8 cellular contexts compared by ENCODE assay signal in the genomic region with DNA sequence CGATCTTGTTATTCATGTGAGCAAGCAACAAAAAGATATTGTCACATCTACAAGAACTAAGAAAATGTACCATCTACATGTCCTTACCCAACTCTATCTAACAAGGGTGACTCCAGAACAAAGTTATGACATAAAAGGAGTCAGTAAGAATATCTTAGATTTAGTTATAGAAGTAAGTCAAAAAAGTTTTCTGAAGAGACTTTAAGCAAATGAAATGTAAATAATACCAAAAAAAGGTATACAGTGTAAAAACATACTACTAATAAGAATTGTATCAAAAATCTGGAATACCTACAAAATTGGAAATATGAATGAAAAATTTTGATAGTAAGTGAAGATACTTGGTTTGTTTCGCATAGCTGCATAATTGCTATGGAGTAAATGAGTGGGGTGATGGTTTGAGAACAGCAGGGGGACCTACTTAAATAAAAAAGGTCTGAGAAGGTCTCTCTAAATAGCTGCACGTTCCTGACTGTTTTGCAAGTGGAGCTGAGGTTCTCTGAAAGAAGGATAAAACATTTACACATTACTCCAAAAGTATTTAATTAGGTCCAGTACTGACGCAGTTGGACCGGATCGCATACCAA. TPM values are rescaled to one million over a fixed set of nuclear protein-coding genes. Genes with fewer than 3 reads are reported as not detected.
DNase-seq lines count a peak whose midpoint lies in the region; ATAC-seq, FAIRE-seq and TF ChIP-seq lines count a peak whose summit lies in the region.

No MANE protein-coding gene starts in this region.

- no peak for FAIRE-seq in RCC 7860 (lab: Jason Lieb, UNC)

- intact Hi-C loops in activated CD4-positive, alpha-beta memory T cell treated with anti-CD3 and anti-CD28 coated beads for 36 hours (cut with micrococcal nuclease): loop anchor here (1.0 to 10.0 kb wide), 11 partner anchors 14 to 716 kb away; a partner anchor contains a TSS
- intact Hi-C loops in right lobe of liver (cut with DNase I): no loop called here

- H3K4me1 ChIP-seq in right lobe of liver: no peaks in the 10 kb centered on the region

- H3K27me3 ChIP-seq in HL-60 (ENCODE audit: insufficient read depth, poor library complexity, severe bottlenecking) (no peaks in the 10 kb centered on the region), right lobe of liver (no peaks in the 10 kb centered on the region)

- H3K27ac ChIP-seq in HL-60 (replicated peaks) (peak overlapping the region; percentile 76), right lobe of liver (peak overlapping the region in 2 of 3 donors; percentile 61 to 65)

- no peak for ATAC-seq in right lobe of liver
- no peak for ATAC-seq in GM21367 (IDR thresholded peaks at IDR 0.05; ENCODE audit: unreplicated experiment)

- H3K9me3 ChIP-seq in right lobe of liver: no peaks in the 10 kb centered on the region

- no peak for TF ChIP-seq POLR2A in right lobe of liver (IDR thresholded peaks at IDR 0.05)

- H3K36me3 Mint-ChIP-seq in activated CD4-positive, alpha-beta memory T cell treated with anti-CD3 and anti-CD28 coated beads for 36 hours: no peaks in the 10 kb centered on the region

- WGBS in right lobe of liver (ENCODE audit: insufficient coverage, low coverage, low lambda C conversion rate, missing lambda C conversion rate): 54% methylated on average over 6 of the region's 6 CpGs

- H3K4me1 Mint-ChIP-seq in activated CD4-positive, alpha-beta memory T cell treated with anti-CD3 and anti-CD28 coated beads for 36 hours (ENCODE audit: low read depth): peaks cover 75% of the 10 kb centered on the region

- CTCF ChIA-PET in activated CD4-positive, alpha-beta memory T cell treated with anti-CD3 and anti-CD28 coated beads for 36 hours (lab: Charles Lee): interaction anchor here (1.0 to 3.7 kb wide), 13 partner anchors 10 to 381 kb away, joined by 3 to 56 read pairs (median 4); a partner anchor contains a TSS

- no peaks in the 10 kb centered on the region for H3K27me3 Mint-ChIP-seq in activated CD4-positive, alpha-beta memory T cell treated with anti-CD3 and anti-CD28 coated beads for 36 hours

- H3K9me3 Mint-ChIP-seq in activated CD4-positive, alpha-beta memory T cell treated with anti-CD3 and anti-CD28 coated beads for 36 hours: no peaks in the 10 kb centered on the region

- POLR2A ChIA-PET in activated CD4-positive, alpha-beta memory T cell treated with anti-CD3 and anti-CD28 coated beads for 36 hours (lab: Charles Lee): interaction anchor here (0.6 to 4.1 kb wide), 11 partner anchors 13 to 465 kb away, joined by 3 to 65 read pairs (median 6); a partner anchor contains a TSS

- H3K4me3 ChIP-seq in HL-60 (replicated peaks; ENCODE audit: insufficient read depth, low read length): no peak overlapping the region
- peak overlapping the region in 1 of 3 donors; percentile 37 for H3K4me3 ChIP-seq in right lobe of liver

- DNase-seq in AML-193 (lab: John Stamatoyannopoulos, UW) (peak; percentile 44 to 56), HL-60 (ENCODE audit: low read depth in 1 of 2, low spot score in 1 of 2) (no peak), right lobe of liver (no peak), RCC 7860 (ENCODE audit: low spot score) (no peak), T-helper 9 cell (no peak), NCI-H82 treated with DMSO at 0.1 percent for 48 hours (lab: John Stamatoyannopoulos, UW; ENCODE audit: unreplicated experiment) (no peak)
- no peak for DNase-seq in activated CD4-positive, alpha-beta memory T cell treated with anti-CD3 and anti-CD28 coated beads for 36 hours

- H3K36me3 ChIP-seq in right lobe of liver: no peaks in the 10 kb centered on the region

- H3K4me3 Mint-ChIP-seq in activated CD4-positive, alpha-beta memory T cell treated with anti-CD3 and anti-CD28 coated beads for 36 hours: peak overlapping the region; percentile 63

- TF ChIP-seq CTCF in HL-60 (IDR thresholded peaks at IDR 0.05; ENCODE audit: insufficient read depth, low read length): no peak
- TF ChIP-seq CTCF in right lobe of liver (IDR thresholded peaks at IDR 0.05): no peak

- H3K27ac Mint-ChIP-seq in activated CD4-positive, alpha-beta memory T cell treated with anti-CD3 and anti-CD28 coated beads for 36 hours: peak overlapping the region; percentile 91

RNA-seq across cellular contexts. Expression of a gene that starts 51.0 kb away (rescaled TPM):
- total RNA-seq in activated CD4-positive, alpha-beta memory T cell treated with anti-CD3 and anti-CD28 coated beads for 36 hours: under 1 TPM; 0.12 to 0.29 TPM
- total RNA-seq in right lobe of liver: under 1 TPM in 2 of 6 experiments, not detected in 4; 0.06 to 0.42 TPM

Comparison
In these comparisons a context has a peak if more than half of its experiments do, and no peak if none do; other contexts are left out.
1. DNase-seq: peak in AML-193 (2 of 2); none in HL-60 (0 of 2), activated CD4-positive, alpha-beta memory T cell treated with anti-CD3 and anti-CD28 coated beads for 36 hours (single experiment), right lobe of liver (0 of 3), RCC 7860 (single experiment), T-helper 9 cell (single experiment) and NCI-H82 treated with DMSO at 0.1 percent for 48 hours (single experiment).